12 cellular contexts compared by ENCODE assay signal in the genomic region with DNA sequence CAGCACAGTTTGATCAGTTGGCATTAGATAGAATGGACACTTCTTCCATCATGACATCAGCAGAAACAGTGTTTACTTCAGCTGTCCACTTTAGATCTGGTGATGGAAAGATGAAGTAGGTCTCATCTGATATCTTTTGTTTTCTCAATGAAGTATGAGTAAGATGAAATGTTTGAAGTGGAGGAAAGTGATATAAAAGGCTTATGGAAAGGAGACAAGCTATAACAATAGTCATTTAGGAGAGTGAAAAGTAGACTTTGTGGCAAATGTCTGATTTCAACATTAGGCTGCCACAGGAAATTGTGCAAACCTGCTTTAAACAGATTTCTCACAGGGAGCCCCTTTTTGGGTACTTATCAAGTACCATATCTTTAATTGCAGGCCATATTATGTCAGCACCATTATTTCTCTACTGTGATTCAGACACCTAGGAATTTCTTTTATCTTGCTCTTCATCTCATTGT. TPM values are rescaled to one million over a fixed set of nuclear protein-coding genes. Genes with fewer than 3 reads are reported as not detected.
DNase-seq lines count a peak whose midpoint lies in the region; ATAC-seq and TF ChIP-seq lines count a peak whose summit lies in the region.
"Had no signal": no experiment of that assay in that cellular context is flagged by ENCODE, and none has a peak within 500 bp of the region (broad histone marks: within the 10 kb centered on the region; RNA-seq: fewer than 3 reads in every experiment).

No MANE protein-coding gene starts in this region.

- peak overlapping the region; percentile 25; the same call in 1 of the 2 replicates for H3K27ac Mint-ChIP-seq in GM23338

- no peak overlapping the region for H3K4me3 Mint-ChIP-seq in GM23338

- TF ChIP-seq CTCF in GM23338 (conservative IDR thresholded peaks at IDR 0.05; ENCODE audit: low read depth in 2 of 2), result no peak
- no peak for TF ChIP-seq CTCF in OCI-LY3 (IDR thresholded peaks at IDR 0.05; ENCODE audit: low read depth, low read length)
- TF ChIP-seq CTCF in fibroblast of mammary gland (conservative IDR thresholded peaks at IDR 0.05; ENCODE audit: control insufficient read depth, insufficient read depth, low read depth, low read length), result no peak
- no peak for TF ChIP-seq CTCF in colonic mucosa (IDR thresholded peaks at IDR 0.05)

- H3K9ac ChIP-seq in OCI-LY3 (ENCODE audit: low read length), result peak overlapping the region; percentile 17; the same call in 1 of the 2 replicates
- no peak overlapping the region for H3K9ac ChIP-seq in colonic mucosa (ENCODE audit: low read depth in 2 of 2, low read length in 2 of 2)

- ATAC-seq in GM23338 (no peak), GM21528 (IDR thresholded peaks at IDR 0.05; ENCODE audit: low FRiP score, unreplicated experiment) (no peak)
- ATAC-seq: gastrocnemius medialis had no signal

- no peak overlapping the region for H3K27ac ChIP-seq in GM23338 (ENCODE audit: low read depth)
- peak overlapping the region; percentile 87 for H3K27ac ChIP-seq in OCI-LY3 (ENCODE audit: low read length)
- H3K27ac ChIP-seq in colonic mucosa, result no peak overlapping the region
- H3K27ac ChIP-seq: gastrocnemius medialis, WERI-Rb-1 had no signal

- no peaks in the 10 kb centered on the region for H3K36me3 Mint-ChIP-seq in GM23338 (ENCODE audit: low read depth)

- peaks cover 9% of the 10 kb centered on the region for H3K9me3 ChIP-seq in OCI-LY3 (ENCODE audit: insufficient read depth, low read length)
- H3K9me3 ChIP-seq in colonic mucosa, result no peaks in the 10 kb centered on the region
- H3K9me3 ChIP-seq: gastrocnemius medialis had no signal

- no peak overlapping the region for H3K4me3 ChIP-seq in GM23338
- H3K4me3 ChIP-seq in OCI-LY3 (ENCODE audit: low read length), result no peak overlapping the region
- no peak overlapping the region for H3K4me3 ChIP-seq in fibroblast of mammary gland (ENCODE audit: control insufficient read depth, low read depth, low read length)
- H3K4me3 ChIP-seq in colonic mucosa, result no peak overlapping the region
- H3K4me3 ChIP-seq: gastrocnemius medialis had no signal

- DNase-seq in Ammon's horn (ENCODE audit: low spot score) (peak; percentile 5), GM23338 (ENCODE audit: low spot score) (no peak), fibroblast of mammary gland (ENCODE audit: low read depth) (peak; percentile 6), activated gamma-delta T cell (lab: John Stamatoyannopoulos, UW) (no peak), colonic mucosa (no peak)
- DNase-seq in stimulated activated CD4-positive, alpha-beta T cell treated with anti-CD3 and anti-CD28 coated beads, Interleukin-2, amount 100 ng/mL, for 48 hours, result no peak
- DNase-seq: amygdala; gastrocnemius medialis; stimulated activated naive CD4-positive, alpha-beta T cell; WERI-Rb-1 had no signal

- no peaks in the 10 kb centered on the region for H4K20me1 ChIP-seq in GM23338 (replicated peaks; ENCODE audit: insufficient read depth)
- no peaks in the 10 kb centered on the region for H4K20me1 ChIP-seq in OCI-LY3 (ENCODE audit: insufficient read depth, low read length)

- intact Hi-C loops in colonic mucosa (cut with DNase I), result no loop called here

- H3K9me2 ChIP-seq in GM23338 (ENCODE audit: insufficient read depth), result no peaks in the 10 kb centered on the region

- H3K9me3 Mint-ChIP-seq in GM23338, result no peaks in the 10 kb centered on the region

- H3K79me2 ChIP-seq in GM23338 (replicated peaks; ENCODE audit: insufficient read depth), result no peaks in the 10 kb centered on the region
- no peaks in the 10 kb centered on the region for H3K79me2 ChIP-seq in OCI-LY3 (ENCODE audit: low read length)

- H3F3A ChIP-seq in GM23338 (replicated peaks; ENCODE audit: low read depth), result no peaks in the 10 kb centered on the region

- H3K27me3 ChIP-seq in GM23338 (ENCODE audit: insufficient read depth) (no peaks in the 10 kb centered on the region), OCI-LY3 (ENCODE audit: low read depth, low read length) (no peaks in the 10 kb centered on the region), colonic mucosa (no peaks in the 10 kb centered on the region)
- H3K27me3 ChIP-seq: gastrocnemius medialis had no signal

- peaks cover 3% of the 10 kb centered on the region for H3K27me3 Mint-ChIP-seq in GM23338 (ENCODE audit: insufficient read depth, low read depth, poor library complexity)

- H3K36me3 ChIP-seq in GM23338 (ENCODE audit: insufficient read depth), result no peaks in the 10 kb centered on the region
- H3K36me3 ChIP-seq in OCI-LY3 (replicated peaks; ENCODE audit: low read depth, low read length), result peaks cover 13% of the 10 kb centered on the region
- H3K36me3 ChIP-seq in colonic mucosa, result no peaks in the 10 kb centered on the region
- H3K36me3 ChIP-seq: gastrocnemius medialis, WERI-Rb-1 had no signal

- H3K4me2 ChIP-seq in GM23338 (no peak overlapping the region), OCI-LY3 (ENCODE audit: low read length) (peak overlapping the region; percentile 45)

- peaks cover 11% of the 10 kb centered on the region; the same call in 2 of the 3 replicates for H3K4me1 Mint-ChIP-seq in GM23338

- H3K4me1 ChIP-seq in GM23338 (ENCODE audit: insufficient read depth), result peaks cover 4% of the 10 kb centered on the region; the same call in 1 of the 2 replicates
- peaks cover 61% of the 10 kb centered on the region for H3K4me1 ChIP-seq in OCI-LY3 (ENCODE audit: low read length)
- no peaks in the 10 kb centered on the region for H3K4me1 ChIP-seq in colonic mucosa
- H3K4me1 ChIP-seq: gastrocnemius medialis had no signal

- no peak overlapping the region for H2AFZ ChIP-seq in GM23338
- no peak overlapping the region for H2AFZ ChIP-seq in OCI-LY3 (ENCODE audit: low read depth, low read length)

TF ChIP-seq in GM23338, 12 proteins besides CTCF, POLR2A, EP300 and RAD21 (continues in another document):
- TF ChIP-seq EZH2phosphoT487 (IDR thresholded peaks at IDR 0.05; ENCODE audit: unreplicated experiment) (no peak), STAT1 (IDR thresholded peaks at IDR 0.05; ENCODE audit: unreplicated experiment) (no peak), ZNF114 (CRISPR knock-in tag; IDR thresholded peaks at IDR 0.05) (no peak), EZH2 (IDR thresholded peaks at IDR 0.05; ENCODE audit: low read depth, unreplicated experiment) (no peak), NANOG (IDR thresholded peaks at IDR 0.05; ENCODE audit: borderline replicate concordance) (no peak), JUNB (IDR thresholded peaks at IDR 0.05; ENCODE audit: unreplicated experiment) (no peak)
- TF ChIP-seq, protein P1, sequence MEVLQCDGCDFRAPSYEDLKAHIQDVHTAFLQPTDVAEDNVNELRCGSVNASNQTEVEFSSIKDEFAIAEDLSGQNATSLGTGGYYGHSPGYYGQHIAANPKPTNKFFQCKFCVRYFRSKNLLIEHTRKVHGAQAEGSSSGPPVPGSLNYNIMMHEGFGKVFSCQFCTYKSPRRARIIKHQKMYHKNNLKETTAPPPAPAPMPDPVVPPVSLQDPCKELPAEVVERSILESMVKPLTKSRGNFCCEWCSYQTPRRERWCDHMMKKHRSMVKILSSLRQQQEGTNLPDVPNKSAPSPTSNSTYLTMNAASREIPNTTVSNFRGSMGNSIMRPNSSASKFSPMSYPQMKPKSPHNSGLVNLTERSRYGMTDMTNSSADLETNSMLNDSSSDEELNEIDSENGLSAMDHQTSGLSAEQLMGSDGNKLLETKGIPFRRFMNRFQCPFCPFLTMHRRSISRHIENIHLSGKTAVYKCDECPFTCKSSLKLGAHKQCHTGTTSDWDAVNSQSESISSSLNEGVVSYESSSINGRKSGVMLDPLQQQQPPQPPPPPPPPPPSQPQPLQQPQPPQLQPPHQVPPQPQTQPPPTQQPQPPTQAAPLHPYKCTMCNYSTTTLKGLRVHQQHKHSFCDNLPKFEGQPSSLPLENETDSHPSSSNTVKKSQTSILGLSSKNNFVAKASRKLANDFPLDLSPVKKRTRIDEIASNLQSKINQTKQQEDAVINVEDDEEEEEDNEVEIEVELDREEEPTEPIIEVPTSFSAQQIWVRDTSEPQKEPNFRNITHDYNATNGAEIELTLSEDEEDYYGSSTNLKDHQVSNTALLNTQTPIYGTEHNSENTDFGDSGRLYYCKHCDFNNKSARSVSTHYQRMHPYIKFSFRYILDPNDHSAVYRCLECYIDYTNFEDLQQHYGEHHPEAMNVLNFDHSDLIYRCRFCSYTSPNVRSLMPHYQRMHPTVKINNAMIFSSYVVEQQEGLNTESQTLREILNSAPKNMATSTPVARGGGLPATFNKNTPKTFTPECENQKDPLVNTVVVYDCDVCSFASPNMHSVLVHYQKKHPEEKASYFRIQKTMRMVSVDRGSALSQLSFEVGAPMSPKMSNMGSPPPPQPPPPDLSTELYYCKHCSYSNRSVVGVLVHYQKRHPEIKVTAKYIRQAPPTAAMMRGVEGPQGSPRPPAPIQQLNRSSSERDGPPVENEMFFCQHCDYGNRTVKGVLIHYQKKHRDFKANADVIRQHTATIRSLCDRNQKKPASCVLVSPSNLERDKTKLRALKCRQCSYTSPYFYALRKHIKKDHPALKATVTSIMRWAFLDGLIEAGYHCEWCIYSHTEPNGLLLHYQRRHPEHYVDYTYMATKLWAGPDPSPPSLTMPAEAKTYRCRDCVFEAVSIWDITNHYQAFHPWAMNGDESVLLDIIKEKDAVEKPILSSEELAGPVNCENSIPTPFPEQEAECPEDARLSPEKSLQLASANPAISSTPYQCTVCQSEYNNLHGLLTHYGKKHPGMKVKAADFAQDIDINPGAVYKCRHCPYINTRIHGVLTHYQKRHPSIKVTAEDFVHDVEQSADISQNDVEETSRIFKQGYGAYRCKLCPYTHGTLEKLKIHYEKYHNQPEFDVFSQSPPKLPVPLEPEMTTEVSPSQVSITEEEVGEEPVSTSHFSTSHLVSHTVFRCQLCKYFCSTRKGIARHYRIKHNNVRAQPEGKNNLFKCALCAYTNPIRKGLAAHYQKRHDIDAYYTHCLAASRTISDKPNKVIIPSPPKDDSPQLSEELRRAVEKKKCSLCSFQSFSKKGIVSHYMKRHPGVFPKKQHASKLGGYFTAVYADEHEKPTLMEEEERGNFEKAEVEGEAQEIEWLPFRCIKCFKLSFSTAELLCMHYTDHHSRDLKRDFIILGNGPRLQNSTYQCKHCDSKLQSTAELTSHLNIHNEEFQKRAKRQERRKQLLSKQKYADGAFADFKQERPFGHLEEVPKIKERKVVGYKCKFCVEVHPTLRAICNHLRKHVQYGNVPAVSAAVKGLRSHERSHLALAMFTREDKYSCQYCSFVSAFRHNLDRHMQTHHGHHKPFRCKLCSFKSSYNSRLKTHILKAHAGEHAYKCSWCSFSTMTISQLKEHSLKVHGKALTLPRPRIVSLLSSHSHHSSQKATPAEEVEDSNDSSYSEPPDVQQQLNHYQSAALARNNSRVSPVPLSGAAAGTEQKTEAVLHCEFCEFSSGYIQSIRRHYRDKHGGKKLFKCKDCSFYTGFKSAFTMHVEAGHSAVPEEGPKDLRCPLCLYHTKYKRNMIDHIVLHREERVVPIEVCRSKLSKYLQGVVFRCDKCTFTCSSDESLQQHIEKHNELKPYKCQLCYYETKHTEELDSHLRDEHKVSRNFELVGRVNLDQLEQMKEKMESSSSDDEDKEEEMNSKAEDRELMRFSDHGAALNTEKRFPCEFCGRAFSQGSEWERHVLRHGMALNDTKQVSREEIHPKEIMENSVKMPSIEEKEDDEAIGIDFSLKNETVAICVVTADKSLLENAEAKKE (CRISPR knock-in tag; IDR thresholded peaks at IDR 0.05), result no peak

RNA-seq across cellular contexts. Expression of gene PDC, which starts 18.2 kb away (rescaled TPM):
- total RNA-seq in GM23338 (2014; rRNA removed; shearing (Covaris generic)), result not detected in 2 replicates
- polyA plus RNA-seq in GM23338 (2016; fragmentation: Nextera tagmentation; extraction: Ambion mirVana), result not detected in 2 replicates
- total RNA-seq in colonic mucosa, result not detected
- total RNA-seq: gastrocnemius medialis had no signal

Comparison
In these comparisons a context has a peak if more than half of its experiments do, and no peak if none do; other contexts are left out.
1. DNase-seq: peak in Ammon's horn (single experiment) and fibroblast of mammary gland (single experiment); none in GM23338 (single experiment), activated gamma-delta T cell (single experiment), stimulated activated CD4-positive, alpha-beta T cell treated with anti-CD3 and anti-CD28 coated beads, Interleukin-2, amount 100 ng/mL, for 48 hours (0 of 2) and colonic mucosa (single experiment).